In the genomic region with DNA sequence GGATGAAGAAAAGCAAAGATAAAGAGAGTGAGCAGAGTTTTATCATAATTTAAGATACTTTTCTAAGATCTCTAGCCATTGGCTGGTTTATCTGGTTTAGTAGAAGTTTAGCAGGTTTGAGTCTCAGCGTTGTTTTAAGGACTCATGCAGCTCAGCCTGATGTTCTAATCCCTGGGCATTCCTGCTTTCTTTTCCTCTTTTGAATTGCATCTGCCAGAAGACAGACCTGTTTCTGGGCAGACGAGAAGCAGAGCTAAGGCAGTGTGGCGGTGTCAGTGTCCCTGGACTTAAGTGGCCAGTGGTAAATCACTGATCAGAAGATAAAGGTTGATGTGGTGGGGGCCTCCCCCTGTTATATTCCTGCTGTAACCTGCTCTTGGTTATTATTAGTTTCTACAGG, we compare ENCODE assay signal across 22 cellular contexts.
"Had no signal": no experiment of that assay in that cellular context is flagged by ENCODE, and none has a peak within 500 bp of the region (broad histone marks: within the 10 kb centered on the region; RNA-seq: fewer than 3 reads in every experiment).

No MANE protein-coding gene starts in this region.

- ATAC-seq: esophagus mucosa; gastrocnemius medialis; heart right ventricle; left colon; left lung; left ventricle myocardium superior; lower lobe of right lung; naive thymus-derived CD4-positive, alpha-beta T cell had no signal

- H3K27ac ChIP-seq: coronary artery, dorsolateral prefrontal cortex, epithelial cell of prostate, gastrocnemius medialis, heart right ventricle, left lung, lower lobe of right lung had no signal

- DNase-seq: dermis blood vessel endothelial cell; dorsolateral prefrontal cortex; effector CD4-positive, alpha-beta T cell; effector memory CD4-positive, alpha-beta T cell; erythroblast; foreskin melanocyte; gastrocnemius medialis; glutamatergic neuron; head of caudate nucleus; heart right ventricle; hippocampal formation; kidney; kidney glomerular epithelial cell; left colon; left lung; left ventricle myocardium superior; lower lobe of right lung; mesenchymal stem cell; naive thymus-derived CD4-positive, alpha-beta T cell had no signal

- H3K4me3 ChIP-seq: coronary artery, dorsolateral prefrontal cortex, gastrocnemius medialis, heart right ventricle, left lung, lower lobe of right lung had no signal

- H3K27me3 ChIP-seq: gastrocnemius medialis, left lung had no signal

- H3K4me1 ChIP-seq: gastrocnemius medialis, heart right ventricle, left lung, lower lobe of right lung had no signal

- H3K9me3 ChIP-seq: gastrocnemius medialis, left lung, lower lobe of right lung had no signal

- H3K36me3 ChIP-seq: gastrocnemius medialis, heart right ventricle, left lung, lower lobe of right lung had no signal
